In the genomic region with DNA sequence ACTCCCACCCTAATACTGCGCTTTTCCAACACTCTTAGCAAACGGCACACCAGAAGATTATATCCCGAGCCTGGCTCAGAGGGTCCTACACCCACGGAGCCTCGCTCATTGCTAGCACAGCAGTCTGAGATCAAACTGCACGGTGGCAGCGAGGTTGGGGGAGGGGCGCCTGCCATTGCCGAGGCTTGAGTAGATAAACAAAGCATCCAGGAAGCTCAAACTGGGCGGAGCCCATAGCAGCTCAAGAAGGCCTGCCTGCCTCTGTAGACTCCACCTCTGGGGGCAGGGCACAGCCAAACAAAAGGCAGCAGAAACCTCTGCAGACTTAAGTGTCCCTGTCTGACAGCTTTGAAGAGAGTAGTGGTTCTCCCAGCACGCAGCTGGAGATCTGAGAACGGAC, we compare ENCODE assay signal across 12 cellular contexts. TPM values are rescaled to one million over a fixed set of nuclear protein-coding genes. Genes with fewer than 3 reads are reported as not detected.
DNase-seq lines count a peak whose midpoint lies in the region; ATAC-seq, FAIRE-seq and TF ChIP-seq lines count a peak whose summit lies in the region.
"Not testable (repeated sequence)": the region's sequence is repeated elsewhere in the genome, so short reads cannot be mapped to it uniquely, and the experiment has no call there.
"Had no signal": no experiment of that assay in that cellular context is flagged by ENCODE, and none has a peak within 500 bp of the region (broad histone marks: within the 10 kb centered on the region; RNA-seq: fewer than 3 reads in every experiment).

No MANE protein-coding gene starts in this region.

- WGBS in K562 (ENCODE audit: insufficient coverage, low coverage, missing lambda C conversion rate): 0% methylated on average over 4 of the region's 12 CpGs

- H3K79me2 ChIP-seq in DND-41 (ENCODE audit: insufficient read depth, low read length); OCI-LY7 (ENCODE audit: insufficient read depth, low read depth, low read length); K562 (ENCODE audit: control insufficient read depth, insufficient read depth, low read length): not testable (repeated sequence)

- not testable (repeated sequence) for H3K4me2 ChIP-seq in DND-41 (ENCODE audit: insufficient read depth, low read length); OCI-LY7 (ENCODE audit: low read length); K562 (ENCODE audit: insufficient read depth, low read length)

- TF ChIP-seq CTCF in 22Rv1 (IDR thresholded peaks at IDR 0.05); DND-41 (IDR thresholded peaks at IDR 0.05; ENCODE audit: borderline replicate concordance, extremely low read depth, low read length, poor library complexity, severe bottlenecking); OCI-LY7 (conservative IDR thresholded peaks at IDR 0.05; ENCODE audit: low read length); K562 (IDR thresholded peaks at IDR 0.05 in 2 of 3, conservative IDR thresholded peaks at IDR 0.05 in 1 of 3; ENCODE audit: insufficient read depth in 2 of 3, low read depth in 1 of 3, low read length in 3 of 3): not testable (repeated sequence)

- POLR2A ChIA-PET in OCI-LY7 (lab: Charles Lee); K562 (lab: Yijun Ruan, JAX): not testable (repeated sequence)

- TF ChIP-seq RAD21 in K562 (CRISPR knock-in tag; conservative IDR thresholded peaks at IDR 0.05 in 1 of 2, IDR thresholded peaks at IDR 0.05 in 1 of 2): not testable (repeated sequence)

- H3K9ac ChIP-seq in DND-41 (ENCODE audit: low read depth, low read length); K562 (ENCODE audit: insufficient read depth in 1 of 2, low read depth in 2 of 2, low read length in 2 of 2): not testable (repeated sequence)

- DNase-seq in DND-41: peak; percentile 5
- DNase-seq in Jurkat, Clone E6-1 (ENCODE audit: low read depth, low spot score): peak; percentile 43
- peak in 2 of 3 experiments; percentile 1 to 5 for DNase-seq in NCI-H1417 (lab: John Stamatoyannopoulos, UW)
- DNase-seq in NCI-H526 (lab: John Stamatoyannopoulos, UW): peak; percentile 1 to 24
- peak; percentile 25 for DNase-seq in OCI-LY7 (ENCODE audit: low spot score)
- DNase-seq in SHP77 treated with DMSO at 0.1 percent for 48 hours (lab: John Stamatoyannopoulos, UW): peak; percentile 58
- peak in 1 of 4 experiments; percentile 67 for DNase-seq in K562 (ENCODE audit: extremely low read depth in 1 of 4, low spot score in 3 of 4)

- in situ Hi-C loops in K562 (cut with MboI): not testable (repeated sequence)

- H3K36me3 ChIP-seq in DND-41 (ENCODE audit: insufficient read depth, low read length); OCI-LY7 (ENCODE audit: insufficient read depth, low read length); K562 (ENCODE audit: control insufficient read depth, insufficient read depth, low read length): not testable (repeated sequence)

- intact Hi-C loops in OCI-LY7 (cut with micrococcal nuclease; ENCODE audit: unreplicated experiment); K562 (cut with micrococcal nuclease): not testable (repeated sequence)

- ATAC-seq in DND-41 (ENCODE audit: insufficient read depth, low read depth); K562: not testable (repeated sequence)

- TF ChIP-seq POLR2A in K562 (conservative IDR thresholded peaks at IDR 0.05): 0 out of 2 replicates have a peak, but pooled peaks have one; percentile 25

- H3K27ac ChIP-seq in 22Rv1: 0 out of 2 replicates have a peak overlapping the region, but pooled peaks have one; percentile 31
- H3K27ac ChIP-seq in DND-41 (ENCODE audit: low read length); OCI-LY7 (ENCODE audit: low read depth, low read length, poor library complexity, severe bottlenecking); K562 (ENCODE audit: extremely low read depth, low read depth, low read length): not testable (repeated sequence)

- not testable (repeated sequence) for H2AFZ ChIP-seq in DND-41 (ENCODE audit: low read depth, low read length)
- 0 out of 2 replicates have a peak overlapping the region, but pooled peaks have one; percentile 19 for H2AFZ ChIP-seq in OCI-LY7 (ENCODE audit: low read length)
- H2AFZ ChIP-seq in K562 (ENCODE audit: low read depth, low read length): peak overlapping the region; percentile 63; the same call in 1 of the 2 replicates

- not testable (repeated sequence) for FAIRE-seq in K562 (lab: Jason Lieb, UNC)

- not testable (repeated sequence) for TF ChIP-seq EP300 in K562 (IDR thresholded peaks at IDR 0.05; ENCODE audit: low read length)

- BruUV-seq in OCI-LY7 (replicated peaks; lab: Mats Ljungman, UMichigan); K562 (replicated peaks; lab: Mats Ljungman, UMichigan): not testable (repeated sequence)

- H3K4me3 ChIP-seq in DND-41 (ENCODE audit: low read depth in 1 of 2, low read length in 2 of 2); Jurkat, Clone E6-1 (ENCODE audit: low read length); OCI-LY7 (ENCODE audit: low read depth, low read length, poor library complexity, severe bottlenecking); K562: not testable (repeated sequence)

- H3K4me1 ChIP-seq in DND-41 (ENCODE audit: insufficient read depth, low read length); OCI-LY7 (ENCODE audit: insufficient read depth, low read length, poor library complexity, severe bottlenecking); K562 (replicated peaks in 1 of 2; ENCODE audit: control insufficient read depth in 2 of 2, insufficient read depth in 2 of 2, low read length in 2 of 2): not testable (repeated sequence)

- not testable (repeated sequence) for H4K20me1 ChIP-seq in DND-41 (ENCODE audit: insufficient read depth, low read length); OCI-LY7 (ENCODE audit: insufficient read depth, low read length); K562 (replicated peaks; ENCODE audit: control insufficient read depth, insufficient read depth, low read length)

- not testable (repeated sequence) for H3K9me1 ChIP-seq in K562 (ENCODE audit: control insufficient read depth, insufficient read depth, low read length)

- not testable (repeated sequence) for H3K27me3 ChIP-seq in DND-41 (ENCODE audit: insufficient read depth, low read length, poor library complexity); K562 (ENCODE audit: control insufficient read depth in 2 of 2, insufficient read depth in 2 of 2, low read length in 2 of 2)

- CTCF ChIA-PET in OCI-LY7 (lab: Charles Lee; ENCODE audit: unreplicated experiment); K562 (lab: Yijun Ruan, JAX; ENCODE audit: low intra/inter-chr PET ratio): not testable (repeated sequence)

- not testable (repeated sequence) for H3K9me2 ChIP-seq in OCI-LY7 (ENCODE audit: insufficient read depth, low read length)

- not testable (repeated sequence) for H3K9me3 ChIP-seq in DND-41 (ENCODE audit: insufficient read depth, low read length, severe bottlenecking); OCI-LY7 (ENCODE audit: low read length); K562 (replicated peaks; ENCODE audit: control insufficient read depth, insufficient read depth, low read depth, low read length)

TF ChIP-seq in K562, 482 proteins besides CTCF, POLR2A, EP300 and RAD21:
- TF ChIP-seq FOXK2 (conservative IDR thresholded peaks at IDR 0.05 in 1 of 2, IDR thresholded peaks at IDR 0.05 in 1 of 2; ENCODE audit: low read depth in 2 of 2): peak; percentile 29 to 71; a peak in 2 of 4 replicates
- TF ChIP-seq ZNF766 (CRISPR knock-in tag; conservative IDR thresholded peaks at IDR 0.05): peak; percentile 92
- 0 out of 2 replicates have a peak, but pooled peaks have one; percentile 13 for TF ChIP-seq LEF1 (IDR thresholded peaks at IDR 0.05)

RNA-seq across cellular contexts. Expression of a gene that starts 57.3 kb away (rescaled TPM):
- not detected for polyA plus RNA-seq in Jurkat, Clone E6-1 (2012; ENCODE audit: insufficient read depth, insufficient read length)
- not detected in 2 replicates for total RNA-seq in OCI-LY7 (2014; rRNA removed; shearing (Covaris generic))
- total RNA-seq in OCI-LY7 (2022): not detected in 2 replicates
- total RNA-seq in K562 (2011; cell fraction: chromatin; rRNA removed; ENCODE audit: low replicate concordance): 0.42 and 1.6 TPM in 2 replicates
- total RNA-seq in K562 (2011; cell fraction: nucleolus; rRNA removed): 0.66 and 0.67 TPM in 2 replicates
- total RNA-seq in K562 (2011; cell fraction: nucleoplasm; rRNA removed): 0.88 TPM in 1 of 2 replicates, not detected in the other
- total RNA-seq in K562 (2014; rRNA removed): not detected in 2 replicates
- 0.15 and 0.29 TPM in 2 replicates for total RNA-seq in K562 (2014; rRNA removed; fragmentation: Illumina TruSeq; extraction: Trizol)
- total RNA-seq in K562 (2015; rRNA removed; fragmentation: Illumina TruSeq; extraction: Trizol): 0.33 TPM in 1 of 2 replicates, not detected in the other
- total RNA-seq in K562 (2021): not detected in 2 replicates
- 0.31 and 0.53 TPM in 2 replicates for polyA plus RNA-seq in K562 (2011; rRNA removed)
- 0.09 and 0.10 TPM in 2 replicates for polyA plus RNA-seq in K562 (2011; cell fraction: cytosol; rRNA removed)
- 0.48 and 1.5 TPM in 2 replicates for polyA plus RNA-seq in K562 (2011; cell fraction: nucleus; rRNA removed)
- polyA plus RNA-seq in K562 (2012): 0.16 TPM in 1 of 2 replicates, not detected in the other
- polyA plus RNA-seq in K562 (2014; fragmentation: Illumina TruSeq; extraction: Trizol): 0.18 and 0.22 TPM in 2 replicates
- polyA plus RNA-seq in K562 (2014; fragmentation: Nextera tagmentation; extraction: Ambion mirVana): not detected
- polyA plus RNA-seq in K562 (2014; rRNA removed): 0.15 TPM in 1 of 2 replicates, not detected in the other
- 0.51 and 0.77 TPM in 2 replicates for polyA minus RNA-seq in K562 (2011; rRNA and poly(A)+ RNA removed)
- not detected in 2 replicates for polyA minus RNA-seq in K562 (2011; cell fraction: cytosol; rRNA and poly(A)+ RNA removed)
- polyA minus RNA-seq in K562 (2011; cell fraction: nucleus; rRNA and poly(A)+ RNA removed): 1.3 and 2.9 TPM in 2 replicates
- total RNA-seq: Calu3; CD4-positive, alpha-beta T cell; H1; HFFc6 had no signal
